In the genomic region with DNA sequence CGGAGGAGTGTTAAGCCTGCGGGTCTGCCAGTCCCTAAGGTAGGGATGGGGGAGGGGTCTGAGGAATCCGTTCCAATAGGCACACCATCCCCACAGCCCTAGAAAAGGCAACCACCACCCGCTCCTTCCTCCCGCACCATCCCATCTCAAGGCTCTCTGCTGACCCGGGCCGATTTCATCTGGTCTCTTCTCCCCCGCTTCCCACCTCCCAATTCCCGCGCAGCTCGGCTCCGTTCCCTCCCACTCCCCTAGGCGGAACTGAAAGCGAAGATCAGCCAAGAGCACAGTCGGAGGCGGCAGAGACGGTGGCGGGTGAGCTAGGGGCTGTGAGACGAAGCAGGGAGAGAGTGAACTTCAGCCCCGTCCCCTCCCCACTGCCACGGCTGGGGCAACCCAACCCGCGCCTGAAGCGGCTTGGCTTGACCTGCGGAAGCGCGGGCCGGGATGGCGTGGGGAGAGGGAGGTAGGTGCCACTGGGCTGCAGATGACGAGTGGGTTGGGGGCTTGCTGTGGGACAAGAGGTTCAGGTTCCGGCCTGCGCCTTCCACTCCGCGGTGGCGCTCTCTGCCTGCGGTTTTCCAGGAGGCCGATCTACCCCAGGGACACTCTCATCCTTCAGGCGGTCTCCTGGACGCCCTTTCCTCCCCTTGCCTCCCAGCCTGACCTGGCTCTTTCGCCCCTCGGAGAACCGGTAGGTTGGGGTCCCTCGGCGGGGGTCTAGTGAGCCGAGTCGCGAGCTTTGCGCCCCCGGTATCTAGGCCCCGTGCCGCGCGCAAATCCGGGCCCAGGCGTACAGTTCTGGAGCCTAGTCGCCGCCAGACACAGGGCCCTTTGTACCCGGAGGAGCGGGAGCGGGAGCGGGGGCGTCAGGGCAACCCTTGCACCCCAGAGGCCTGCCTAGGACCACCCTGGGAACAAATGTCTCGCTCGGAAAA, we compare ENCODE assay signal across 8 cellular contexts. TPM values are rescaled to one million over a fixed set of nuclear protein-coding genes. Genes with fewer than 3 reads are reported as not detected.
DNase-seq lines count a peak whose midpoint lies in the region; ATAC-seq and TF ChIP-seq lines count a peak whose summit lies in the region.

A gene (plus strand): TSS at position 284 of the 935 bp plus-strand sequence. CDS start 97,591 bp downstream, outside the sequence.

- intact Hi-C loops in right cardiac atrium (cut with DNase I) (no loop called here), sigmoid colon (cut with DNase I) (no loop called here)

- H3K79me2 ChIP-seq in GM23338 (replicated peaks; ENCODE audit: insufficient read depth): peaks cover 64% of the 10 kb centered on the region

- H3K4me3 ChIP-seq in GM23338 (peak within 1 kb of the TSS; percentile 80), right cardiac atrium (ENCODE audit: low read length) (peak within 1 kb of the TSS; percentile 57), urinary bladder (ENCODE audit: low read depth, low read length) (peak within 1 kb of the TSS; percentile 60), sigmoid colon (peak within 1 kb of the TSS in 2 of 4 donors; percentile 52 to 61)

- peaks cover 12% of the 10 kb centered on the region for H3K36me3 Mint-ChIP-seq in GM23338 (ENCODE audit: low read depth)

- H3K27me3 ChIP-seq in GM23338 (ENCODE audit: insufficient read depth): no peaks in the 10 kb centered on the region
- no peaks in the 10 kb centered on the region for H3K27me3 ChIP-seq in right cardiac atrium (ENCODE audit: control insufficient read depth, insufficient read depth)
- H3K27me3 ChIP-seq in sigmoid colon: no peaks in the 10 kb centered on the region

- H3K27ac Mint-ChIP-seq in GM23338: peak within 1 kb of the TSS; percentile 93

- H3K9me2 ChIP-seq in GM23338 (ENCODE audit: insufficient read depth): no peaks in the 10 kb centered on the region

- peaks cover 23% of the 10 kb centered on the region for H3K4me1 ChIP-seq in GM23338 (ENCODE audit: insufficient read depth)
- H3K4me1 ChIP-seq in right cardiac atrium (ENCODE audit: control insufficient read depth, insufficient read depth, low read length): no peaks in the 10 kb centered on the region
- no peaks in the 10 kb centered on the region for H3K4me1 ChIP-seq in urinary bladder (ENCODE audit: insufficient read depth)
- peaks cover 0 to 12% (median 0%) of the 10 kb centered on the region in 4 donors for H3K4me1 ChIP-seq in sigmoid colon

- H3K36me3 ChIP-seq in GM23338 (ENCODE audit: insufficient read depth) (no peaks in the 10 kb centered on the region), urinary bladder (ENCODE audit: insufficient read depth) (no peaks in the 10 kb centered on the region), sigmoid colon (no peaks in the 10 kb centered on the region)

- H3K9me3 ChIP-seq in right cardiac atrium (ENCODE audit: control insufficient read depth, low read length): no peaks in the 10 kb centered on the region
- H3K9me3 ChIP-seq in sigmoid colon: no peaks in the 10 kb centered on the region

- under 1% methylated on average over 64 of the region's 64 CpGs for WGBS in right cardiac atrium
- WGBS in urinary bladder: under 1% methylated on average over 64 of the region's 64 CpGs
- WGBS in sigmoid colon, 2 donors: 3 to 10% methylated on average over 64 of the region's 64 CpGs

- TF ChIP-seq EP300 in sigmoid colon (IDR thresholded peaks at IDR 0.05): no peak

- DNase-seq in AG20443 (ENCODE audit: low spot score) (peak; percentile 23), GM23338 (ENCODE audit: low spot score) (peak; percentile 67), right cardiac atrium (no peak), sigmoid colon (no peak), AML-193 (lab: John Stamatoyannopoulos, UW) (no peak), NOMO-1 treated with dmso at 0.1 percent for 144 hours (lab: John Stamatoyannopoulos, UW; ENCODE audit: unreplicated experiment) (no peak)

- TF ChIP-seq CTCF in GM23338 (conservative IDR thresholded peaks at IDR 0.05; ENCODE audit: low read depth in 2 of 2) (no peak), VCaP (conservative IDR thresholded peaks at IDR 0.05) (no peak; the same call in 1 of the 2 replicates), sigmoid colon (IDR thresholded peaks at IDR 0.05) (no peak)

- no peak within 1 kb of the TSS for H2AFZ ChIP-seq in GM23338

- no peak within 1 kb of the TSS for H3K27ac ChIP-seq in GM23338 (ENCODE audit: low read depth)
- peak within 1 kb of the TSS; percentile 74 for H3K27ac ChIP-seq in VCaP
- no peak within 1 kb of the TSS for H3K27ac ChIP-seq in right cardiac atrium (ENCODE audit: low read length)
- peak within 1 kb of the TSS; percentile 74 for H3K27ac ChIP-seq in urinary bladder (ENCODE audit: low read depth)
- H3K27ac ChIP-seq in sigmoid colon: peak within 1 kb of the TSS in 2 of 4 donors; percentile 65 to 76

- H3K9me3 Mint-ChIP-seq in GM23338: peaks cover 3% of the 10 kb centered on the region; the same call in 1 of the 3 replicates

- no peaks in the 10 kb centered on the region for H3F3A ChIP-seq in GM23338 (replicated peaks; ENCODE audit: low read depth)

- no peak for TF ChIP-seq POLR2A in sigmoid colon (IDR thresholded peaks at IDR 0.05)

- peaks cover 41% of the 10 kb centered on the region for H3K4me1 Mint-ChIP-seq in GM23338

- H3K4me3 Mint-ChIP-seq in GM23338: peak within 1 kb of the TSS; percentile 96

- peaks cover 6% of the 10 kb centered on the region; the same call in 1 of the 2 replicates for H4K20me1 ChIP-seq in GM23338 (replicated peaks; ENCODE audit: insufficient read depth)

- peak; percentile 71 for ATAC-seq in GM23338
- ATAC-seq in right cardiac atrium: no peak

- H3K4me2 ChIP-seq in GM23338: peak within 1 kb of the TSS; percentile 79

- peaks cover 5% of the 10 kb centered on the region for H3K27me3 Mint-ChIP-seq in GM23338 (ENCODE audit: insufficient read depth, low read depth, poor library complexity)

TF ChIP-seq in GM23338, 12 proteins besides CTCF, POLR2A, EP300 and RAD21:
- TF ChIP-seq STAT1 (IDR thresholded peaks at IDR 0.05; ENCODE audit: unreplicated experiment) (no peak), ZNF331 (CRISPR knock-in tag; IDR thresholded peaks at IDR 0.05; ENCODE audit: low read depth) (no peak), EZH2 (IDR thresholded peaks at IDR 0.05; ENCODE audit: low read depth, unreplicated experiment) (no peak), JUNB (IDR thresholded peaks at IDR 0.05; ENCODE audit: unreplicated experiment) (no peak)
- TF ChIP-seq, protein P1, sequence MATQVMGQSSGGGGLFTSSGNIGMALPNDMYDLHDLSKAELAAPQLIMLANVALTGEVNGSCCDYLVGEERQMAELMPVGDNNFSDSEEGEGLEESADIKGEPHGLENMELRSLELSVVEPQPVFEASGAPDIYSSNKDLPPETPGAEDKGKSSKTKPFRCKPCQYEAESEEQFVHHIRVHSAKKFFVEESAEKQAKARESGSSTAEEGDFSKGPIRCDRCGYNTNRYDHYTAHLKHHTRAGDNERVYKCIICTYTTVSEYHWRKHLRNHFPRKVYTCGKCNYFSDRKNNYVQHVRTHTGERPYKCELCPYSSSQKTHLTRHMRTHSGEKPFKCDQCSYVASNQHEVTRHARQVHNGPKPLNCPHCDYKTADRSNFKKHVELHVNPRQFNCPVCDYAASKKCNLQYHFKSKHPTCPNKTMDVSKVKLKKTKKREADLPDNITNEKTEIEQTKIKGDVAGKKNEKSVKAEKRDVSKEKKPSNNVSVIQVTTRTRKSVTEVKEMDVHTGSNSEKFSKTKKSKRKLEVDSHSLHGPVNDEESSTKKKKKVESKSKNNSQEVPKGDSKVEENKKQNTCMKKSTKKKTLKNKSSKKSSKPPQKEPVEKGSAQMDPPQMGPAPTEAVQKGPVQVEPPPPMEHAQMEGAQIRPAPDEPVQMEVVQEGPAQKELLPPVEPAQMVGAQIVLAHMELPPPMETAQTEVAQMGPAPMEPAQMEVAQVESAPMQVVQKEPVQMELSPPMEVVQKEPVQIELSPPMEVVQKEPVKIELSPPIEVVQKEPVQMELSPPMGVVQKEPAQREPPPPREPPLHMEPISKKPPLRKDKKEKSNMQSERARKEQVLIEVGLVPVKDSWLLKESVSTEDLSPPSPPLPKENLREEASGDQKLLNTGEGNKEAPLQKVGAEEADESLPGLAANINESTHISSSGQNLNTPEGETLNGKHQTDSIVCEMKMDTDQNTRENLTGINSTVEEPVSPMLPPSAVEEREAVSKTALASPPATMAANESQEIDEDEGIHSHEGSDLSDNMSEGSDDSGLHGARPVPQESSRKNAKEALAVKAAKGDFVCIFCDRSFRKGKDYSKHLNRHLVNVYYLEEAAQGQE (IDR thresholded peaks at IDR 0.05; ENCODE audit: unreplicated experiment): no peak
TF ChIP-seq in GM23338: peak in this region for 0.

RNA-seq across cellular contexts. Expression of the gene that starts here (rescaled TPM):
- total RNA-seq in GM23338 (2014; rRNA removed; shearing (Covaris generic)): 73.6 and 83.4 TPM in 2 replicates
- polyA plus RNA-seq in GM23338 (2016; fragmentation: Nextera tagmentation; extraction: Ambion mirVana): 10.5 and 10.9 TPM in 2 replicates
- total RNA-seq in right cardiac atrium: 1 to 10 TPM in 2 of 4 donors, not detected in 2; 1.8 to 2.6 TPM
- polyA plus RNA-seq in right cardiac atrium: 0.84 TPM
- 0.05 TPM for total RNA-seq in urinary bladder
- 9.4 TPM for polyA plus RNA-seq in urinary bladder
- total RNA-seq in sigmoid colon: 10 to 100 TPM in 2 of 4 donors, under 1 TPM in 1, not detected in 1; under 0.01 to 46.8 (median 20.3) TPM
- polyA plus RNA-seq in sigmoid colon: 1 to 10 TPM in 1 of 3 donors, not detected in 2; 1.7 TPM

Comparison
In these comparisons a context has a peak if more than half of its experiments do, and no peak if none do; other contexts are left out.
1. DNase-seq: peak in AG20443 (single experiment) and GM23338 (single experiment); none in right cardiac atrium (0 of 3), sigmoid colon (single experiment), AML-193 (0 of 2) and NOMO-1 treated with dmso at 0.1 percent for 144 hours (single experiment).
2. H3K27ac ChIP-seq: peak in VCaP (single experiment) and urinary bladder (single experiment); none in GM23338 (single experiment) and right cardiac atrium (single experiment).